Comparison of ENCODE assay signal across 27 cellular contexts in genomic region chr16:8669481-8669880, GRCh38.
"Had no signal": no experiment of that assay in that cellular context is flagged by ENCODE, and none has a peak within 500 bp of the region (broad histone marks: within the 10 kb centered on the region; RNA-seq: fewer than 3 reads in every experiment).

No MANE protein-coding gene starts in this region.

- H3K4me1 ChIP-seq: transverse colon, uterus, vagina had no signal

- H3K4me3 ChIP-seq: stomach, suprapubic skin, testis, thoracic aorta, tibial artery, tibial nerve, transverse colon, upper lobe of left lung, upper lobe of right lung, uterus, vagina had no signal

- H3K9me3 Mint-ChIP-seq: stimulated activated effector memory CD8-positive, alpha-beta T cell treated with anti-CD3 and anti-CD28 coated beads, Interleukin-12 subunit alpha, Interleukin-12 subunit beta, amount 100 ng/mL, for 72 hours; stimulated activated memory B cell treated with anti-CD40 and anti-IgM and Interleukin-4, amounts not matched to agents 10 μg/mL and 1 μg/mL and 100 μg/mL, for 72 hours; stimulated activated naive CD8-positive, alpha-beta T cell treated with anti-CD3 and anti-CD28 coated beads, Interleukin-15, amount 100 ng/mL, for 72 hours; stimulated activated naive CD8-positive, alpha-beta T cell treated with anti-CD3 and anti-CD28 coated beads, Interleukin-15, Interleukin-2, amounts not matched to agents 100 ng/mL and 50 ng/mL, for 24 hours; type B pancreatic cell had no signal

- H3K9me3 ChIP-seq: stomach, suprapubic skin, testis, thoracic aorta, tibial artery, tibial nerve, transverse colon, upper lobe of left lung, upper lobe of right lung, uterus, vagina had no signal

- H3K36me3 Mint-ChIP-seq: type B pancreatic cell had no signal

- H3K27me3 ChIP-seq: stomach, suprapubic skin, testis, tibial artery, tibial nerve, transverse colon, upper lobe of left lung, upper lobe of right lung, uterus, vagina had no signal

- H3K4me1 Mint-ChIP-seq: stimulated activated effector memory CD8-positive, alpha-beta T cell treated with anti-CD3 and anti-CD28 coated beads, Interleukin-12 subunit alpha, Interleukin-12 subunit beta, amount 100 ng/mL, for 72 hours had no signal

- H3K36me3 ChIP-seq: transverse colon, uterus, vagina had no signal

- H3K27ac ChIP-seq: stomach, suprapubic skin, testis, thoracic aorta, tibial artery, tibial nerve, transverse colon, upper lobe of left lung, upper lobe of right lung, uterus, vagina had no signal

- DNase-seq: stimulated activated CD4-positive, alpha-beta T cell treated with anti-CD3 and anti-CD28 coated beads, Interleukin-2, amount 100 ng/mL, for 48 hours; stimulated activated CD4-positive, alpha-beta T cell treated with anti-CD3 and anti-CD28 coated beads, Interleukin-4, amount 100 ng/mL, for 1 hour; stimulated activated CD4-positive, alpha-beta T cell treated with anti-CD3 and anti-CD28 coated beads, Interleukin-4, amount 100 ng/mL, for 24 hours; stimulated activated CD4-positive, alpha-beta T cell treated with anti-CD3 and anti-CD28 coated beads, Interleukin-4, amount 100 ng/mL, for 4 hours; stimulated activated CD8-positive, alpha-beta memory T cell treated with anti-CD3 and anti-CD28 coated beads, Interleukin-4, amount 100 ng/mL, for 48 hours; stimulated activated naive B cell treated with anti-CD40 and anti-IgM and Interleukin-4, amounts not matched to agents 10 μg/mL and 1 μg/mL and 100 μg/mL, for 72 hours; stimulated activated naive CD4-positive, alpha-beta T cell; stimulated activated naive CD4-positive, alpha-beta T cell treated with Interleukin-2 at 50 U/mL for 16 hours; stimulated activated naive CD8-positive, alpha-beta T cell treated with anti-CD3 and anti-CD28 coated beads, Interleukin-15, amount 100 ng/mL, for 72 hours; stimulated activated naive CD8-positive, alpha-beta T cell treated with anti-CD3 and anti-CD28 coated beads, Interleukin-15, Interleukin-2, amounts not matched to agents 100 U/mL and 50 U/mL, for 24 hours; stomach; substantia nigra; testis; tibial artery; transverse colon; trophoblast cell; upper lobe of left lung; upper lobe of right lung; uterus had no signal

- H3K27me3 Mint-ChIP-seq: stimulated activated memory B cell treated with anti-CD40 and anti-IgM and Interleukin-4, amounts not matched to agents 10 μg/mL and 1 μg/mL and 100 μg/mL, for 72 hours; stimulated activated naive B cell treated with anti-CD40 and anti-IgM and Interleukin-4, amounts not matched to agents 10 μg/mL and 1 μg/mL and 100 μg/mL, for 72 hours; stimulated activated naive CD8-positive, alpha-beta T cell treated with anti-CD3 and anti-CD28 coated beads, Interleukin-15, amount 100 ng/mL, for 72 hours; stimulated activated naive CD8-positive, alpha-beta T cell treated with anti-CD3 and anti-CD28 coated beads, Interleukin-15, Interleukin-2, amounts not matched to agents 100 ng/mL and 50 ng/mL, for 24 hours; type B pancreatic cell had no signal

- H3K4me3 Mint-ChIP-seq: stimulated activated effector memory CD8-positive, alpha-beta T cell treated with anti-CD3 and anti-CD28 coated beads, Interleukin-12 subunit alpha, Interleukin-12 subunit beta, amount 100 ng/mL, for 72 hours; stimulated activated memory B cell treated with anti-CD40 and anti-IgM and Interleukin-4, amounts not matched to agents 10 μg/mL and 1 μg/mL and 100 μg/mL, for 72 hours; stimulated activated naive B cell treated with anti-CD40 and anti-IgM and Interleukin-4, amounts not matched to agents 10 μg/mL and 1 μg/mL and 100 μg/mL, for 72 hours; stimulated activated naive CD8-positive, alpha-beta T cell treated with anti-CD3 and anti-CD28 coated beads, Interleukin-15, amount 100 ng/mL, for 72 hours; stimulated activated naive CD8-positive, alpha-beta T cell treated with anti-CD3 and anti-CD28 coated beads, Interleukin-15, Interleukin-2, amounts not matched to agents 100 ng/mL and 50 ng/mL, for 24 hours; type B pancreatic cell had no signal

- H3K27ac Mint-ChIP-seq: stimulated activated effector memory CD8-positive, alpha-beta T cell treated with anti-CD3 and anti-CD28 coated beads, Interleukin-12 subunit alpha, Interleukin-12 subunit beta, amount 100 ng/mL, for 72 hours; stimulated activated memory B cell treated with anti-CD40 and anti-IgM and Interleukin-4, amounts not matched to agents 10 μg/mL and 1 μg/mL and 100 μg/mL, for 72 hours; stimulated activated naive B cell treated with anti-CD40 and anti-IgM and Interleukin-4, amounts not matched to agents 10 μg/mL and 1 μg/mL and 100 μg/mL, for 72 hours; stimulated activated naive CD8-positive, alpha-beta T cell treated with anti-CD3 and anti-CD28 coated beads, Interleukin-15, amount 100 ng/mL, for 72 hours; stimulated activated naive CD8-positive, alpha-beta T cell treated with anti-CD3 and anti-CD28 coated beads, Interleukin-15, Interleukin-2, amounts not matched to agents 100 ng/mL and 50 ng/mL, for 24 hours; type B pancreatic cell had no signal
